In the genomic region with DNA sequence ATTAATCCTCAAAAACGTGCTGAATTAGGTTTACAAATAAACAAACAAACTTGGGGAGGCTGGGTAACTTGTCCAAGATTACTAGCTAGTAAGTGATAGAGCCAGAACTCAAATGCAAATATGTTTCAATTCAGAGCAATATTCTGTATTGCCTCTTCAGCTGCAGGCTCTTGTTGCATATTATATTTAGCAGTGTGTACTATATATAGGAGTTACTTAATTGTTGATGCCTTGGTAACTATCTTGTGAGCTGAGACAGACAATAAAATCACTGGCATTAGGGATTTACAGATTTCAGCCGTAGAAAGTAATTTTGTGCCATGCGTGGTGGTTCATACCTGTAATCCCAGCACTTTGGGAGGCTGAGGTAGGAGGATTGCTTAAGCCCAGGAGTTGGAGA, we compare ENCODE assay signal across 33 cellular contexts. TPM values are rescaled to one million over a fixed set of nuclear protein-coding genes. Genes with fewer than 3 reads are reported as not detected.
DNase-seq lines count a peak whose midpoint lies in the region; ATAC-seq and TF ChIP-seq lines count a peak whose summit lies in the region.
"Had no signal": no experiment of that assay in that cellular context is flagged by ENCODE, and none has a peak within 500 bp of the region (broad histone marks: within the 10 kb centered on the region; RNA-seq: fewer than 3 reads in every experiment).

No MANE protein-coding gene starts in this region.

- H3K27me3 Mint-ChIP-seq in stimulated activated memory B cell treated with anti-CD40 and anti-IgM and Interleukin-4, amounts not matched to agents 10 μg/mL and 1 μg/mL and 100 μg/mL, for 72 hours: no peaks in the 10 kb centered on the region
- H3K27me3 Mint-ChIP-seq: activated CD4-positive, alpha-beta T cell treated with anti-CD3 and anti-CD28 coated beads, Interleukin-2, amount 10 ng/mL, durations not matched to agents 24 days and 14 days; activated CD8-positive, alpha-beta memory T cell treated with anti-CD3 and anti-CD28 coated beads, Interleukin-2, amount 10 ng/mL, durations not matched to agents 7 days and 5 days; activated naive CD8-positive, alpha-beta T cell treated with anti-CD3 and anti-CD28 coated beads for 36 hours; B cell; IgD-negative memory B cell; naive B cell had no signal

- 64% methylated on average over 3 of the region's 3 CpGs for WGBS in right cardiac atrium

- H3K27me3 ChIP-seq in MM.1S (replicated peaks; ENCODE audit: insufficient read depth, low read length) (no peaks in the 10 kb centered on the region), right cardiac atrium (ENCODE audit: control insufficient read depth, insufficient read depth) (no peaks in the 10 kb centered on the region)
- H3K27me3 ChIP-seq: colonic mucosa, neutrophil, Peyer's patch, right lobe of liver, thyroid gland, uterus had no signal

- H2AFZ ChIP-seq in MM.1S (ENCODE audit: low read length): no peak overlapping the region

- no peak overlapping the region for H3K4me3 ChIP-seq in MM.1S (ENCODE audit: low read length)
- H3K4me3 ChIP-seq in right cardiac atrium (ENCODE audit: low read length): no peak overlapping the region
- H3K4me3 ChIP-seq: colonic mucosa, Peyer's patch, right lobe of liver, thyroid gland, uterus had no signal

- peak overlapping the region; percentile 17 for H3K4me2 ChIP-seq in MM.1S (ENCODE audit: low read depth, low read length)

- H3K4me1 ChIP-seq in MM.1S (ENCODE audit: low read length) (peaks cover 58% of the 10 kb centered on the region), right cardiac atrium (ENCODE audit: control insufficient read depth, insufficient read depth, low read length) (no peaks in the 10 kb centered on the region)
- H3K4me1 ChIP-seq: colonic mucosa, Peyer's patch, right lobe of liver had no signal

- H3K36me3 Mint-ChIP-seq in activated naive CD4-positive, alpha-beta T cell treated with anti-CD3 and anti-CD28 coated beads, Interleukin-2, amount 50 U/mL, for 72 hours: peaks cover 0 to 73% of the 10 kb centered on the region in 2 donors
- peaks cover 54% of the 10 kb centered on the region for H3K36me3 Mint-ChIP-seq in stimulated activated memory B cell treated with anti-CD40 and anti-IgM and Interleukin-4, amounts not matched to agents 10 μg/mL and 1 μg/mL and 100 μg/mL, for 72 hours

- intact Hi-C loops in right cardiac atrium (cut with DNase I): no loop called here

- peak overlapping the region; percentile 30 to 90 for H3K27ac Mint-ChIP-seq in activated naive CD4-positive, alpha-beta T cell treated with anti-CD3 and anti-CD28 coated beads, Interleukin-2, amount 50 U/mL, for 72 hours
- H3K27ac Mint-ChIP-seq in stimulated activated memory B cell treated with anti-CD40 and anti-IgM and Interleukin-4, amounts not matched to agents 10 μg/mL and 1 μg/mL and 100 μg/mL, for 72 hours: peak overlapping the region; percentile 59
- H3K27ac Mint-ChIP-seq: activated CD4-positive, alpha-beta T cell treated with anti-CD3 and anti-CD28 coated beads, Interleukin-2, amount 10 ng/mL, durations not matched to agents 24 days and 14 days; activated CD8-positive, alpha-beta memory T cell treated with anti-CD3 and anti-CD28 coated beads, Interleukin-2, amount 10 ng/mL, durations not matched to agents 7 days and 5 days; B cell had no signal

- H3K27ac ChIP-seq in MM.1S (ENCODE audit: low read length) (peak overlapping the region; percentile 31; the same call in 1 of the 2 replicates), right cardiac atrium (ENCODE audit: low read length) (no peak overlapping the region)
- H3K27ac ChIP-seq: colonic mucosa, neutrophil, Peyer's patch, right lobe of liver, thyroid gland, VCaP had no signal

- H3K9me3 Mint-ChIP-seq in activated naive CD4-positive, alpha-beta T cell treated with anti-CD3 and anti-CD28 coated beads, Interleukin-2, amount 50 U/mL, for 72 hours: no peaks in the 10 kb centered on the region
- no peaks in the 10 kb centered on the region for H3K9me3 Mint-ChIP-seq in stimulated activated memory B cell treated with anti-CD40 and anti-IgM and Interleukin-4, amounts not matched to agents 10 μg/mL and 1 μg/mL and 100 μg/mL, for 72 hours
- H3K9me3 Mint-ChIP-seq: activated CD4-positive, alpha-beta T cell treated with anti-CD3 and anti-CD28 coated beads, Interleukin-2, amount 10 ng/mL, durations not matched to agents 24 days and 14 days; activated naive CD8-positive, alpha-beta T cell treated with anti-CD3 and anti-CD28 coated beads for 36 hours; IgD-negative memory B cell; naive B cell had no signal

- 0 out of 2 replicates have a peak, but pooled peaks cover 5% of the 10 kb centered on the region for H4K20me1 ChIP-seq in MM.1S (ENCODE audit: insufficient read depth, low read length)

- peaks cover 16% of the 10 kb centered on the region for H3K4me1 Mint-ChIP-seq in stimulated activated memory B cell treated with anti-CD40 and anti-IgM and Interleukin-4, amounts not matched to agents 10 μg/mL and 1 μg/mL and 100 μg/mL, for 72 hours

- H3K9me2 ChIP-seq in MM.1S (replicated peaks; ENCODE audit: insufficient read depth, low read length): no peaks in the 10 kb centered on the region

- no peak for DNase-seq in activated naive CD4-positive, alpha-beta T cell treated with anti-CD3 and anti-CD28 coated beads, Interleukin-2, amount 50 U/mL, for 72 hours (ENCODE audit: low spot score in 2 of 2)
- DNase-seq in activated naive CD4-positive, alpha-beta T cell (lab: John Stamatoyannopoulos, UW): no peak
- DNase-seq in MM.1S: no peak
- DNase-seq in right cardiac atrium: no peak
- DNase-seq in activated CD4-positive, CD25-positive, alpha-beta regulatory T cell treated with anti-CD3 and anti-CD28 coated beads, Interleukin-2, amount 50 U/mL, for 72 hours: no peak
- DNase-seq in AG08395 (ENCODE audit: low spot score): no peak
- DNase-seq in HCEC 1CT: no peak
- DNase-seq: activated CD4-positive, alpha-beta T cell treated with anti-CD3 and anti-CD28 coated beads, Interleukin-2, amount 10 ng/mL, durations not matched to agents 24 days and 14 days; activated CD8-positive, alpha-beta memory T cell treated with anti-CD3 and anti-CD28 coated beads, Interleukin-2, amount 10 ng/mL, durations not matched to agents 7 days and 5 days; activated naive CD8-positive, alpha-beta T cell treated with anti-CD3 and anti-CD28 coated beads for 36 hours; aorta; colonic mucosa; effector CD4-positive, alpha-beta T cell; mesendoderm; naive B cell; NCI-H1436 treated with DMSO at 0.1 percent for 48 hours; NCI-H2107; NCI-H446; NCI-H748 treated with DMSO at 0.1 percent for 48 hours; Peyer's patch; posterior cingulate gyrus; right lobe of liver; stimulated activated CD4-positive, alpha-beta T cell treated with anti-CD3 and anti-CD28 coated beads, Interleukin-12 subunit alpha, Interleukin-12 subunit beta, amount 100 ng/mL, for 4 hours; stimulated activated CD4-positive, alpha-beta T cell treated with anti-CD3 and anti-CD28 coated beads, Interleukin-2, amount 100 ng/mL, for 48 hours; SW 1271; T-helper 9 cell; thyroid gland; uterus had no signal

- no peak overlapping the region for H3K4me3 Mint-ChIP-seq in stimulated activated memory B cell treated with anti-CD40 and anti-IgM and Interleukin-4, amounts not matched to agents 10 μg/mL and 1 μg/mL and 100 μg/mL, for 72 hours
- H3K4me3 Mint-ChIP-seq: activated CD4-positive, alpha-beta T cell treated with anti-CD3 and anti-CD28 coated beads, Interleukin-2, amount 10 ng/mL, durations not matched to agents 24 days and 14 days; activated CD8-positive, alpha-beta memory T cell treated with anti-CD3 and anti-CD28 coated beads, Interleukin-2, amount 10 ng/mL, durations not matched to agents 7 days and 5 days; activated naive CD8-positive, alpha-beta T cell treated with anti-CD3 and anti-CD28 coated beads for 36 hours; B cell; IgD-negative memory B cell; naive B cell had no signal

- H3K9ac ChIP-seq in MM.1S (ENCODE audit: low read length): no peak overlapping the region

- H3K36me3 ChIP-seq in MM.1S (replicated peaks; ENCODE audit: insufficient read depth, low read length): peaks cover 36% of the 10 kb centered on the region; the same call in 1 of the 2 replicates
- H3K36me3 ChIP-seq: colonic mucosa, uterus had no signal

- H3F3A ChIP-seq in MM.1S (ENCODE audit: insufficient read depth, low read length): peaks cover 73% of the 10 kb centered on the region

- ATAC-seq in activated naive CD4-positive, alpha-beta T cell treated with anti-CD3 and anti-CD28 coated beads, Interleukin-2, amount 50 U/mL, for 72 hours: no peak
- peak; percentile 37 to 51 for ATAC-seq in right cardiac atrium
- ATAC-seq in stimulated activated memory B cell treated with anti-CD40 and anti-IgM and Interleukin-4, amounts not matched to agents 10 μg/mL and 1 μg/mL and 100 μg/mL, for 72 hours: no peak
- ATAC-seq: activated CD8-positive, alpha-beta memory T cell treated with anti-CD3 and anti-CD28 coated beads, Interleukin-2, amount 10 ng/mL, durations not matched to agents 7 days and 5 days; right lobe of liver had no signal

- TF ChIP-seq CTCF in MM.1S (IDR thresholded peaks at IDR 0.05; ENCODE audit: low read length): no peak

- H3K9me3 ChIP-seq in MM.1S (replicated peaks; ENCODE audit: insufficient read depth, low read length) (no peaks in the 10 kb centered on the region), right cardiac atrium (ENCODE audit: control insufficient read depth, low read length) (no peaks in the 10 kb centered on the region)
- H3K9me3 ChIP-seq: colonic mucosa, neutrophil, Peyer's patch, right lobe of liver, thyroid gland, uterus had no signal

- peaks cover 100% of the 10 kb centered on the region for H3K79me2 ChIP-seq in MM.1S (ENCODE audit: low read length)

RNA-seq across cellular contexts. Expression of a gene that starts 10.2 kb away (rescaled TPM):
- total RNA-seq in activated naive CD4-positive, alpha-beta T cell treated with anti-CD3 and anti-CD28 coated beads, Interleukin-2, amount 50 U/mL, for 72 hours: 10 to 100 TPM; 63.7 to 72.3 TPM
- total RNA-seq in right cardiac atrium: 10 to 100 TPM; 47.3 to 59.6 (median 51.3) TPM
- polyA plus RNA-seq in right cardiac atrium: 7.3 TPM

RNA-seq across cellular contexts. Expression of a gene that starts 23.8 kb away (rescaled TPM):
- total RNA-seq in activated naive CD4-positive, alpha-beta T cell treated with anti-CD3 and anti-CD28 coated beads, Interleukin-2, amount 50 U/mL, for 72 hours: 100 to 1,000 TPM; 311 to 402 TPM
- total RNA-seq in right cardiac atrium: 100 to 1,000 TPM; 283 to 340 (median 304) TPM
- 767 TPM for polyA plus RNA-seq in right cardiac atrium

Comparison
In these comparisons a context has a peak if more than half of its experiments do, and no peak if none do; other contexts are left out.
1. ATAC-seq: peak in right cardiac atrium (2 of 2); none in activated naive CD4-positive, alpha-beta T cell treated with anti-CD3 and anti-CD28 coated beads, Interleukin-2, amount 50 U/mL, for 72 hours (0 of 2) and stimulated activated memory B cell treated with anti-CD40 and anti-IgM and Interleukin-4, amounts not matched to agents 10 μg/mL and 1 μg/mL and 100 μg/mL, for 72 hours (single experiment).